In the genomic region with DNA sequence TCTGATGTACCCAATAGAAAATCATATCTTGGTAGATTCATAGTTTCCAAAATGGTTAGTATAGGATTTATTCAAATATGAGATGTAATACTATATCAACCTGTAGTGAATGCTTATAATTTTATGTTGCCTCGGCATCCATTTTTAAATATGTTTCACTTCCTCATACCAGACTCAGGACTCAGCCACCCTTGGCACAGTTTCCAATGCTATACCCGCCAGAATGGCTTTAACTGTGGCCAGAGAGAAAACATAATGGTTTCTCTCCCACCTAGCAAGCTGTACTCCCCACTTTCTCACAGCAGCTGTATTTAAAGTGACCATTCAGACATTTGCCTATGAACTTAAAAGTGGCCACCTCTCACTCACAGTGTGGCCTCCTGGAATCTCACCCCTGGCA, we compare ENCODE assay signal across 17 cellular contexts.
DNase-seq lines count a peak whose midpoint lies in the region; ATAC-seq and TF ChIP-seq lines count a peak whose summit lies in the region.
"Had no signal": no experiment of that assay in that cellular context is flagged by ENCODE, and none has a peak within 500 bp of the region (broad histone marks: within the 10 kb centered on the region; RNA-seq: fewer than 3 reads in every experiment).

No MANE protein-coding gene starts in this region.

- no peaks in the 10 kb centered on the region for H4K20me1 ChIP-seq in PC-3 (ENCODE audit: low read length)

- 0 out of 2 replicates have a peak overlapping the region, but pooled peaks have one; percentile 2 for H3K4me3 ChIP-seq in PC-3 (ENCODE audit: low read length)
- H3K4me3 ChIP-seq in foreskin fibroblast (ENCODE audit: low read depth in 1 of 2, low read length in 2 of 2) = no peak overlapping the region
- H3K4me3 ChIP-seq: SJCRH30, vagina had no signal

- CTCF ChIA-PET in PC-3 (lab: Charles Lee) = no interaction called here

- no peaks in the 10 kb centered on the region for H3K27me3 Mint-ChIP-seq in stimulated activated naive CD8-positive, alpha-beta T cell treated with anti-CD3 and anti-CD28 coated beads, Interleukin-15, amount 100 ng/mL, for 72 hours
- H3K27me3 Mint-ChIP-seq: activated naive CD8-positive, alpha-beta T cell treated with anti-CD3 and anti-CD28 coated beads for 36 hours had no signal

- H3K9ac ChIP-seq in PC-3 (ENCODE audit: low read length) = no peak overlapping the region

- peak overlapping the region; percentile 33 for H3K4me2 ChIP-seq in PC-3 (ENCODE audit: low read length)

- no peaks in the 10 kb centered on the region for H3K9me3 Mint-ChIP-seq in stimulated activated naive CD8-positive, alpha-beta T cell treated with anti-CD3 and anti-CD28 coated beads, Interleukin-15, amount 100 ng/mL, for 72 hours
- H3K9me3 Mint-ChIP-seq: activated naive CD8-positive, alpha-beta T cell treated with anti-CD3 and anti-CD28 coated beads for 36 hours had no signal

- DNase-seq in DMS53 (lab: John Stamatoyannopoulos, UW) (peak; percentile 23), HPDE6-E6E7 (ENCODE audit: extremely low spot score) (peak; percentile 4), PC-3 (peak; percentile 48), kidney tubule cell (ENCODE audit: low spot score) (peak; percentile 72), foreskin fibroblast (no peak), NCI-H187 treated with DMSO at 0.1 percent for 48 hours (lab: John Stamatoyannopoulos, UW) (no peak)
- DNase-seq in stimulated activated naive CD8-positive, alpha-beta T cell treated with anti-CD3 and anti-CD28 coated beads, Interleukin-15, amount 100 ng/mL, for 72 hours = no peak
- DNase-seq: activated naive CD8-positive, alpha-beta T cell treated with anti-CD3 and anti-CD28 coated beads for 36 hours; Caco-2; effector CD4-positive, alpha-beta T cell; hypothalamus; NCI-H774; SJCRH30; stimulated activated naive CD4-positive, alpha-beta T cell treated with Interleukin-2 at 50 U/mL for 16 hours; T1000 had no signal

- peak; percentile 40 for ATAC-seq in PC-3
- no peak for ATAC-seq in GM21390 (IDR thresholded peaks at IDR 0.05; ENCODE audit: unreplicated experiment)
- no peak for ATAC-seq in stimulated activated naive CD8-positive, alpha-beta T cell treated with anti-CD3 and anti-CD28 coated beads, Interleukin-15, amount 100 ng/mL, for 72 hours

- H3K36me3 ChIP-seq in PC-3 (ENCODE audit: low read depth, low read length) = no peaks in the 10 kb centered on the region
- H3K36me3 ChIP-seq: SJCRH30, vagina had no signal

- no peaks in the 10 kb centered on the region for H3K9me2 ChIP-seq in PC-3 (replicated peaks; ENCODE audit: low read length)

- peaks cover 10% of the 10 kb centered on the region; the same call in 1 of the 2 replicates for H3K4me1 ChIP-seq in PC-3 (ENCODE audit: insufficient read depth, low read length)
- H3K4me1 ChIP-seq: Caco-2, SJCRH30, vagina had no signal

- H3K9me3 ChIP-seq in PC-3 (ENCODE audit: low read length) = no peaks in the 10 kb centered on the region
- H3K9me3 ChIP-seq: Caco-2, SJCRH30, vagina had no signal

- H3K27me3 ChIP-seq in PC-3 (ENCODE audit: low read length) = no peaks in the 10 kb centered on the region
- H3K27me3 ChIP-seq: SJCRH30, vagina had no signal

- H3K4me1 Mint-ChIP-seq in stimulated activated naive CD8-positive, alpha-beta T cell treated with anti-CD3 and anti-CD28 coated beads, Interleukin-15, amount 100 ng/mL, for 72 hours = no peaks in the 10 kb centered on the region
- H3K4me1 Mint-ChIP-seq: activated naive CD8-positive, alpha-beta T cell treated with anti-CD3 and anti-CD28 coated beads for 36 hours had no signal

- H3K27ac Mint-ChIP-seq in stimulated activated naive CD8-positive, alpha-beta T cell treated with anti-CD3 and anti-CD28 coated beads, Interleukin-15, amount 100 ng/mL, for 72 hours = no peak overlapping the region
- H3K27ac Mint-ChIP-seq: activated naive CD8-positive, alpha-beta T cell treated with anti-CD3 and anti-CD28 coated beads for 36 hours had no signal

- H2AFZ ChIP-seq in PC-3 (ENCODE audit: low read length) = peak overlapping the region; percentile 80

- no peaks in the 10 kb centered on the region for H3F3A ChIP-seq in PC-3 (ENCODE audit: low read length, unreplicated experiment)

- TF ChIP-seq CTCF in PC-3 (conservative IDR thresholded peaks at IDR 0.05; ENCODE audit: low read depth, low read length) (no peak), foreskin fibroblast (IDR thresholded peaks at IDR 0.05; ENCODE audit: low read depth, low read length) (no peak)

- intact Hi-C loops in PC-3 (cut with micrococcal nuclease) = no loop called here

- no peak overlapping the region for H3K4me3 Mint-ChIP-seq in stimulated activated naive CD8-positive, alpha-beta T cell treated with anti-CD3 and anti-CD28 coated beads, Interleukin-15, amount 100 ng/mL, for 72 hours
- H3K4me3 Mint-ChIP-seq: activated naive CD8-positive, alpha-beta T cell treated with anti-CD3 and anti-CD28 coated beads for 36 hours had no signal

- no peak overlapping the region for H3K27ac ChIP-seq in PC-3 (ENCODE audit: low read length)
- H3K27ac ChIP-seq: SJCRH30, vagina had no signal

- H3K79me2 ChIP-seq in PC-3 (ENCODE audit: low read length) = no peaks in the 10 kb centered on the region

- BruUV-seq in PC-3 (replicated peaks; lab: Mats Ljungman, UMichigan) = no TSS peak

- POLR2A ChIA-PET in PC-3 (lab: Charles Lee; ENCODE audit: unreplicated experiment) = no interaction called here

Comparison
In these comparisons a context has a peak if more than half of its experiments do, and no peak if none do; other contexts are left out.
1. DNase-seq: peak in DMS53 (single experiment), HPDE6-E6E7 (single experiment), PC-3 (single experiment) and kidney tubule cell (single experiment); none in stimulated activated naive CD8-positive, alpha-beta T cell treated with anti-CD3 and anti-CD28 coated beads, Interleukin-15, amount 100 ng/mL, for 72 hours (0 of 2), foreskin fibroblast (0 of 2) and NCI-H187 treated with DMSO at 0.1 percent for 48 hours (single experiment).